In the genomic region with DNA sequence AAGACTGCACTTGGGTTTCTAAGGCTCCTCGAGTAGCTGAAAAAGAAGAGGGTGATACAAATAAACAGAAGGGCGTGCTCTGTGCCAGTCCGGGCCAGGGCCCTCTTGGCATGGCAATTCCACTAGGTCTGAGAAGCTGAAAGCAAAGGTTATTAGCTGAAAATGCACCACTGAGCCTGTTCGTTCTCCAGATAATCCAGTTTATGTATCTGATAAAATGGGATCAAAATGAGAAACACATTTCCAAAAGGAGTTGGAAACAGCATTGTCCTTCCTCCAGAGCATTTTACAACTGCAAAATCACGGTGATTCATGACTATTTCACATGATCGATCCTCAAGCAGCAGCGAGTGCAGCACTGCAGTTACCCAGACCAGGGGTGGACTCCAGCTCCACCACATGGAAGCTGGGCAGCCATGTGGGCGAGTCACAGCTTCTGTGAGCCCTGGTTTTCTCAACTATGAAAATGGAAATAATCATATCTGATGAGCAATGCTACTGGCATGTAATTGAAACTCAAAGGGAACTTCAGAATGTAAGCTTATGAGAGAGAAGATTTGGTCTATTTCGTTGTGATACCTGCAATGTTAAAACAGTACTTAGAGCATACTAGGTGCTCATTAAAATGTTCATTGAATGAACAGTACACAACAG, we compare ENCODE assay signal across 1 cellular context.
TF ChIP-seq lines count a peak whose summit lies in the region.

No MANE protein-coding gene starts in this region.

TF ChIP-seq in WTC11, 78 proteins besides CTCF, POLR2A, EP300 and RAD21 (continued from another document):
- TF ChIP-seq, protein P1, sequence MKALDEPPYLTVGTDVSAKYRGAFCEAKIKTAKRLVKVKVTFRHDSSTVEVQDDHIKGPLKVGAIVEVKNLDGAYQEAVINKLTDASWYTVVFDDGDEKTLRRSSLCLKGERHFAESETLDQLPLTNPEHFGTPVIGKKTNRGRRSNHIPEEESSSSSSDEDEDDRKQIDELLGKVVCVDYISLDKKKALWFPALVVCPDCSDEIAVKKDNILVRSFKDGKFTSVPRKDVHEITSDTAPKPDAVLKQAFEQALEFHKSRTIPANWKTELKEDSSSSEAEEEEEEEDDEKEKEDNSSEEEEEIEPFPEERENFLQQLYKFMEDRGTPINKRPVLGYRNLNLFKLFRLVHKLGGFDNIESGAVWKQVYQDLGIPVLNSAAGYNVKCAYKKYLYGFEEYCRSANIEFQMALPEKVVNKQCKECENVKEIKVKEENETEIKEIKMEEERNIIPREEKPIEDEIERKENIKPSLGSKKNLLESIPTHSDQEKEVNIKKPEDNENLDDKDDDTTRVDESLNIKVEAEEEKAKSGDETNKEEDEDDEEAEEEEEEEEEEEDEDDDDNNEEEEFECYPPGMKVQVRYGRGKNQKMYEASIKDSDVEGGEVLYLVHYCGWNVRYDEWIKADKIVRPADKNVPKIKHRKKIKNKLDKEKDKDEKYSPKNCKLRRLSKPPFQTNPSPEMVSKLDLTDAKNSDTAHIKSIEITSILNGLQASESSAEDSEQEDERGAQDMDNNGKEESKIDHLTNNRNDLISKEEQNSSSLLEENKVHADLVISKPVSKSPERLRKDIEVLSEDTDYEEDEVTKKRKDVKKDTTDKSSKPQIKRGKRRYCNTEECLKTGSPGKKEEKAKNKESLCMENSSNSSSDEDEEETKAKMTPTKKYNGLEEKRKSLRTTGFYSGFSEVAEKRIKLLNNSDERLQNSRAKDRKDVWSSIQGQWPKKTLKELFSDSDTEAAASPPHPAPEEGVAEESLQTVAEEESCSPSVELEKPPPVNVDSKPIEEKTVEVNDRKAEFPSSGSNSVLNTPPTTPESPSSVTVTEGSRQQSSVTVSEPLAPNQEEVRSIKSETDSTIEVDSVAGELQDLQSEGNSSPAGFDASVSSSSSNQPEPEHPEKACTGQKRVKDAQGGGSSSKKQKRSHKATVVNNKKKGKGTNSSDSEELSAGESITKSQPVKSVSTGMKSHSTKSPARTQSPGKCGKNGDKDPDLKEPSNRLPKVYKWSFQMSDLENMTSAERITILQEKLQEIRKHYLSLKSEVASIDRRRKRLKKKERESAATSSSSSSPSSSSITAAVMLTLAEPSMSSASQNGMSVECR (CRISPR knock-in tag; IDR thresholded peaks at IDR 0.05; ENCODE audit: borderline replicate concordance): no peak
- TF ChIP-seq, protein P2, sequence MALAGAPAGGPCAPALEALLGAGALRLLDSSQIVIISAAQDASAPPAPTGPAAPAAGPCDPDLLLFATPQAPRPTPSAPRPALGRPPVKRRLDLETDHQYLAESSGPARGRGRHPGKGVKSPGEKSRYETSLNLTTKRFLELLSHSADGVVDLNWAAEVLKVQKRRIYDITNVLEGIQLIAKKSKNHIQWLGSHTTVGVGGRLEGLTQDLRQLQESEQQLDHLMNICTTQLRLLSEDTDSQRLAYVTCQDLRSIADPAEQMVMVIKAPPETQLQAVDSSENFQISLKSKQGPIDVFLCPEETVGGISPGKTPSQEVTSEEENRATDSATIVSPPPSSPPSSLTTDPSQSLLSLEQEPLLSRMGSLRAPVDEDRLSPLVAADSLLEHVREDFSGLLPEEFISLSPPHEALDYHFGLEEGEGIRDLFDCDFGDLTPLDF (CRISPR knock-in tag; IDR thresholded peaks at IDR 0.05): no peak
- TF ChIP-seq, protein P3, sequence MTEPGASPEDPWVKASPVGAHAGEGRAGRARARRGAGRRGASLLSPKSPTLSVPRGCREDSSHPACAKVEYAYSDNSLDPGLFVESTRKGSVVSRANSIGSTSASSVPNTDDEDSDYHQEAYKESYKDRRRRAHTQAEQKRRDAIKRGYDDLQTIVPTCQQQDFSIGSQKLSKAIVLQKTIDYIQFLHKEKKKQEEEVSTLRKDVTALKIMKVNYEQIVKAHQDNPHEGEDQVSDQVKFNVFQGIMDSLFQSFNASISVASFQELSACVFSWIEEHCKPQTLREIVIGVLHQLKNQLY (CRISPR knock-in tag; IDR thresholded peaks at IDR 0.05): no peak
- TF ChIP-seq ZNF232 (CRISPR knock-in tag; IDR thresholded peaks at IDR 0.05) (no peak), ZNF416 (CRISPR knock-in tag; IDR thresholded peaks at IDR 0.05) (no peak), CREM (CRISPR knock-in tag; IDR thresholded peaks at IDR 0.05) (no peak), ELF4 (CRISPR knock-in tag; IDR thresholded peaks at IDR 0.05; ENCODE audit: low read depth) (no peak), ATF1 (CRISPR knock-in tag; IDR thresholded peaks at IDR 0.05) (no peak), GTF2I (CRISPR knock-in tag; conservative IDR thresholded peaks at IDR 0.05) (no peak), IRF2 (CRISPR knock-in tag; IDR thresholded peaks at IDR 0.05; ENCODE audit: borderline replicate concordance, low read depth) (no peak)
- TF ChIP-seq, protein P4, sequence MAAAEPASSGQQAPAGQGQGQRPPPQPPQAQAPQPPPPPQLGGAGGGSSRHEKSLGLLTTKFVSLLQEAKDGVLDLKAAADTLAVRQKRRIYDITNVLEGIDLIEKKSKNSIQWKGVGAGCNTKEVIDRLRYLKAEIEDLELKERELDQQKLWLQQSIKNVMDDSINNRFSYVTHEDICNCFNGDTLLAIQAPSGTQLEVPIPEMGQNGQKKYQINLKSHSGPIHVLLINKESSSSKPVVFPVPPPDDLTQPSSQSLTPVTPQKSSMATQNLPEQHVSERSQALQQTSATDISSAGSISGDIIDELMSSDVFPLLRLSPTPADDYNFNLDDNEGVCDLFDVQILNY (CRISPR knock-in tag; IDR thresholded peaks at IDR 0.05): no peak
- TF ChIP-seq, protein P5, sequence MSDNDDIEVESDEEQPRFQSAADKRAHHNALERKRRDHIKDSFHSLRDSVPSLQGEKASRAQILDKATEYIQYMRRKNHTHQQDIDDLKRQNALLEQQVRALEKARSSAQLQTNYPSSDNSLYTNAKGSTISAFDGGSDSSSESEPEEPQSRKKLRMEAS (CRISPR knock-in tag; IDR thresholded peaks at IDR 0.05): no peak
- TF ChIP-seq, protein P6, sequence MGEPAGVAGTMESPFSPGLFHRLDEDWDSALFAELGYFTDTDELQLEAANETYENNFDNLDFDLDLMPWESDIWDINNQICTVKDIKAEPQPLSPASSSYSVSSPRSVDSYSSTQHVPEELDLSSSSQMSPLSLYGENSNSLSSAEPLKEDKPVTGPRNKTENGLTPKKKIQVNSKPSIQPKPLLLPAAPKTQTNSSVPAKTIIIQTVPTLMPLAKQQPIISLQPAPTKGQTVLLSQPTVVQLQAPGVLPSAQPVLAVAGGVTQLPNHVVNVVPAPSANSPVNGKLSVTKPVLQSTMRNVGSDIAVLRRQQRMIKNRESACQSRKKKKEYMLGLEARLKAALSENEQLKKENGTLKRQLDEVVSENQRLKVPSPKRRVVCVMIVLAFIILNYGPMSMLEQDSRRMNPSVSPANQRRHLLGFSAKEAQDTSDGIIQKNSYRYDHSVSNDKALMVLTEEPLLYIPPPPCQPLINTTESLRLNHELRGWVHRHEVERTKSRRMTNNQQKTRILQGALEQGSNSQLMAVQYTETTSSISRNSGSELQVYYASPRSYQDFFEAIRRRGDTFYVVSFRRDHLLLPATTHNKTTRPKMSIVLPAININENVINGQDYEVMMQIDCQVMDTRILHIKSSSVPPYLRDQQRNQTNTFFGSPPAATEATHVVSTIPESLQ (CRISPR knock-in tag; IDR thresholded peaks at IDR 0.05): no peak
